9 cellular contexts compared by ENCODE assay signal in genomic region chr1:3910049-3910731, GRCh38. TPM values are rescaled to one million over a fixed set of nuclear protein-coding genes. Genes with fewer than 3 reads are reported as not detected.
DNase-seq lines count a peak whose midpoint lies in the region; ATAC-seq and TF ChIP-seq lines count a peak whose summit lies in the region.
"Had no signal": no experiment of that assay in that cellular context is flagged by ENCODE, and none has a peak within 500 bp of the region (broad histone marks: within the 10 kb centered on the region; RNA-seq: fewer than 3 reads in every experiment).

No MANE protein-coding gene starts in this region.

- no peak for TF ChIP-seq CTCF in chondrocyte (IDR thresholded peaks at IDR 0.05)

- H3K4me3 Mint-ChIP-seq in chondrocyte (ENCODE audit: unreplicated experiment) (no peak overlapping the region), immature natural killer cell (no peak overlapping the region)

- intact Hi-C loops in Right ventricle myocardium inferior (cut with DNase I) (loop anchor here (5.0 kb wide), 3 partner anchors 582 to 1837 kb away; no protein-coding TSS in a partner anchor), left cardiac atrium (cut with DNase I) (loop anchor here in 1 of 2 donors (10.0 kb wide), 1 partner anchor 745 kb away; the partner anchor contains the start of gene AJAP1), sciatic nerve (cut with DNase I) (no loop called here)

- H3K4me1 Mint-ChIP-seq in chondrocyte (ENCODE audit: low read depth) (peaks cover 4% of the 10 kb centered on the region), immature natural killer cell (peaks cover 0 to 3% of the 10 kb centered on the region in 2 donors)

- DNase-seq in Right ventricle myocardium inferior (ENCODE audit: missing footprints), result peak; percentile 67
- no peak for DNase-seq in left cardiac atrium
- peak; percentile 29 for DNase-seq in NCI-H2171 (lab: John Stamatoyannopoulos, UW)
- peak; percentile 84 for DNase-seq in chondrocyte (ENCODE audit: low spot score)
- peak; percentile 45 for DNase-seq in sciatic nerve (ENCODE audit: low spot score)
- no peak for DNase-seq in immature natural killer cell
- DNase-seq in DMS 273 (lab: John Stamatoyannopoulos, UW; ENCODE audit: unreplicated experiment), result no peak
- DNase-seq: GDM1 had no signal

- H3K27ac Mint-ChIP-seq in chondrocyte (ENCODE audit: unreplicated experiment), result no peak overlapping the region
- no peak overlapping the region for H3K27ac Mint-ChIP-seq in immature natural killer cell

- H3K27me3 Mint-ChIP-seq in chondrocyte (ENCODE audit: low read depth), result peaks cover 10% of the 10 kb centered on the region
- H3K27me3 Mint-ChIP-seq in immature natural killer cell (ENCODE audit: low read depth in 3 of 3), result peaks cover 0 to 3% (median 2%) of the 10 kb centered on the region in 3 donors

- H3K9me3 Mint-ChIP-seq in chondrocyte (ENCODE audit: low read depth), result no peaks in the 10 kb centered on the region
- H3K9me3 Mint-ChIP-seq in immature natural killer cell, result no peaks in the 10 kb centered on the region

- H3K36me3 Mint-ChIP-seq in chondrocyte (ENCODE audit: low read depth) (no peaks in the 10 kb centered on the region), immature natural killer cell (no peaks in the 10 kb centered on the region)

- ATAC-seq in Right ventricle myocardium inferior, result peak; percentile 12
- no peak for ATAC-seq in left cardiac atrium
- ATAC-seq in sciatic nerve, result no peak
- ATAC-seq in GM19351 (IDR thresholded peaks at IDR 0.05; ENCODE audit: unreplicated experiment), result no peak

RNA-seq across cellular contexts. Expression of gene C1orf174, which starts 10.1 kb away (rescaled TPM):
- 14.1 TPM for total RNA-seq in Right ventricle myocardium inferior
- 10 to 100 TPM; 13.2 to 14.0 TPM for total RNA-seq in left cardiac atrium
- total RNA-seq in chondrocyte, result 25.0 to 25.7 TPM (median 25.3 TPM) in 3 replicates
- total RNA-seq in sciatic nerve, result 18.6 TPM
- polyA plus RNA-seq in immature natural killer cell, result 10 to 100 TPM; 27.1 to 54.2 (median 34.0) TPM

RNA-seq across cellular contexts. Expression of gene DFFB, which starts 52.9 kb away (rescaled TPM):
- total RNA-seq in Right ventricle myocardium inferior (3.3 TPM), left cardiac atrium (1 to 10 TPM; 4.0 to 4.1 TPM), chondrocyte (5.8 to 8.2 TPM (median 7.3 TPM) in 3 replicates), sciatic nerve (9.3 TPM)
- 10 to 100 TPM in 2 of 3 donors, 1 to 10 TPM in 1; 8.3 to 25.6 (median 11.9) TPM for polyA plus RNA-seq in immature natural killer cell

RNA-seq across cellular contexts. Expression of gene CEP104, which starts 53.2 kb away (rescaled TPM):
- total RNA-seq in Right ventricle myocardium inferior (34.1 TPM), left cardiac atrium (10 to 100 TPM; 28.6 to 37.5 TPM), chondrocyte (37.4 to 40.6 TPM (median 37.6 TPM) in 3 replicates), sciatic nerve (53.9 TPM)
- 10 to 100 TPM in 2 of 3 donors, 1 to 10 TPM in 1; 2.5 to 32.7 (median 18.2) TPM for polyA plus RNA-seq in immature natural killer cell

Comparison
In these comparisons a context has a peak if more than half of its experiments do, and no peak if none do; other contexts are left out.
1. DNase-seq: peak in Right ventricle myocardium inferior (single experiment), NCI-H2171 (single experiment), chondrocyte (single experiment) and sciatic nerve (single experiment); none in left cardiac atrium (single experiment), immature natural killer cell (0 of 3) and DMS 273 (single experiment).